ENCODE assay signal across 9 cellular contexts in genomic region chr3:131795382-131796085, GRCh38.
DNase-seq lines count a peak whose midpoint lies in the region; ATAC-seq, FAIRE-seq and TF ChIP-seq lines count a peak whose summit lies in the region.
"Had no signal": no experiment of that assay in that cellular context is flagged by ENCODE, and none has a peak within 500 bp of the region (broad histone marks: within the 10 kb centered on the region; RNA-seq: fewer than 3 reads in every experiment).

No MANE protein-coding gene starts in this region.

- H3K36me3 ChIP-seq in PC-9 (ENCODE audit: low read depth) (no peaks in the 10 kb centered on the region), pancreas (no peaks in the 10 kb centered on the region), OCI-LY7 (ENCODE audit: insufficient read depth, low read length) (no peaks in the 10 kb centered on the region)
- H3K36me3 ChIP-seq: ovary had no signal

- H3K79me2 ChIP-seq in PC-9 (ENCODE audit: low read depth) (no peaks in the 10 kb centered on the region), OCI-LY7 (ENCODE audit: insufficient read depth, low read depth, low read length) (no peaks in the 10 kb centered on the region)

- H2AFZ ChIP-seq in PC-9 (no peak overlapping the region), OCI-LY7 (ENCODE audit: low read length) (no peak overlapping the region)

- CTCF ChIA-PET in PC-9 (lab: Charles Lee): interaction anchor here (1.2 to 1.4 kb wide), 2 partner anchors 13 to 239 kb away, joined by 3 read pairs; partner anchors contain the start of gene CPNE4
- CTCF ChIA-PET in OCI-LY7 (lab: Charles Lee; ENCODE audit: unreplicated experiment): no interaction called here

- no peaks in the 10 kb centered on the region for H3K27me3 ChIP-seq in PC-9 (ENCODE audit: insufficient read depth, low read depth)
- H3K27me3 ChIP-seq in pancreas: no peaks in the 10 kb centered on the region
- H3K27me3 ChIP-seq: ovary had no signal

- no peak overlapping the region for H3K4me3 ChIP-seq in PC-9
- H3K4me3 ChIP-seq in pancreas: no peak overlapping the region
- no peak overlapping the region for H3K4me3 ChIP-seq in OCI-LY7 (ENCODE audit: low read depth, low read length, poor library complexity, severe bottlenecking)
- H3K4me3 ChIP-seq: ovary had no signal

- FAIRE-seq in pancreas (lab: Jason Lieb, UNC) (no peak), frontal cortex (lab: Jason Lieb, UNC) (no peak), GM19239 (lab: Jason Lieb, UNC) (no peak)

- no peaks in the 10 kb centered on the region for H3K9me3 ChIP-seq in PC-9 (ENCODE audit: insufficient read depth, low read depth)
- H3K9me3 ChIP-seq in pancreas: no peaks in the 10 kb centered on the region
- no peaks in the 10 kb centered on the region for H3K9me3 ChIP-seq in OCI-LY7 (ENCODE audit: low read length)
- H3K9me3 ChIP-seq: ovary had no signal

- H3K9me2 ChIP-seq in PC-9 (ENCODE audit: insufficient read depth): 0 out of 2 replicates have a peak, but pooled peaks cover 5% of the 10 kb centered on the region
- no peaks in the 10 kb centered on the region for H3K9me2 ChIP-seq in OCI-LY7 (ENCODE audit: insufficient read depth, low read length)

- H3K4me1 ChIP-seq in PC-9 (replicated peaks; ENCODE audit: insufficient read depth) (peaks cover 8% of the 10 kb centered on the region), pancreas (no peaks in the 10 kb centered on the region), OCI-LY7 (ENCODE audit: insufficient read depth, low read length, poor library complexity, severe bottlenecking) (no peaks in the 10 kb centered on the region)

- H3K4me2 ChIP-seq in PC-9: 0 out of 2 replicates have a peak overlapping the region, but pooled peaks have one; percentile 3
- H3K4me2 ChIP-seq in OCI-LY7 (ENCODE audit: low read length): no peak overlapping the region

- POLR2A ChIA-PET in PC-9 (lab: Charles Lee; ENCODE audit: unreplicated experiment): no interaction called here
- POLR2A ChIA-PET in OCI-LY7 (lab: Charles Lee): interaction anchor here (0.6 to 0.7 kb wide), 2 partner anchors 71 to 103 kb away, joined by 3 read pairs; no protein-coding TSS in a partner anchor

- no peak overlapping the region for H3K27ac ChIP-seq in PC-9
- no peak overlapping the region for H3K27ac ChIP-seq in pancreas
- no peak overlapping the region for H3K27ac ChIP-seq in OCI-LY7 (ENCODE audit: low read depth, low read length, poor library complexity, severe bottlenecking)
- H3K27ac ChIP-seq: ovary had no signal

- BruUV-seq in PC-9 (replicated peaks; lab: Mats Ljungman, UMichigan): no TSS peak
- no TSS peak for BruUV-seq in OCI-LY7 (replicated peaks; lab: Mats Ljungman, UMichigan)

- TF ChIP-seq CTCF in PC-9 (conservative IDR thresholded peaks at IDR 0.05) (no peak), pancreas (IDR thresholded peaks at IDR 0.05) (no peak), OCI-LY7 (conservative IDR thresholded peaks at IDR 0.05; ENCODE audit: low read length) (no peak)

- 77 to 81% methylated on average over 3 of the region's 3 CpGs for WGBS in pancreas, 2 donors

- ATAC-seq in GM19023 (IDR thresholded peaks at IDR 0.05; ENCODE audit: unreplicated experiment) (peak; percentile 49), HG03175 (IDR thresholded peaks at IDR 0.05; ENCODE audit: unreplicated experiment) (peak; percentile 43), pancreas (peak in 3 of 4 donors; percentile 39 to 44 (median 39))

- no peaks in the 10 kb centered on the region for H4K20me1 ChIP-seq in PC-9 (ENCODE audit: insufficient read depth)
- H4K20me1 ChIP-seq in OCI-LY7 (ENCODE audit: insufficient read depth, low read length): no peaks in the 10 kb centered on the region

- no peaks in the 10 kb centered on the region for H3F3A ChIP-seq in PC-9 (ENCODE audit: insufficient read depth, low read depth)

- DNase-seq in PC-9 (peak in 1 of 2 experiments; percentile 47), pancreas (no peak), frontal cortex (ENCODE audit: low spot score in 2 of 2) (no peak), SKM-1 treated with dmso at 0.1 percent for 144 hours (lab: John Stamatoyannopoulos, UW; ENCODE audit: unreplicated experiment) (no peak), GM19239 (ENCODE audit: insufficient read length, low spot score) (no peak), OCI-LY7 (ENCODE audit: low spot score) (no peak)
- DNase-seq: ovary had no signal

- intact Hi-C loops in PC-9 (cut with micrococcal nuclease; ENCODE audit: unreplicated experiment) (loop anchor here (1.0 to 5.0 kb wide), 3 partner anchors 234 to 763 kb away; no protein-coding TSS in a partner anchor), pancreas (cut with DNase I) (loop anchor here in 2 of 3 donors (10.0 kb wide), 2 partner anchors 239 to 599 kb away; partner anchors contain the start of gene CPNE4 (in 1 of the 2)), OCI-LY7 (cut with micrococcal nuclease; ENCODE audit: unreplicated experiment) (no loop called here)
